ENCODE assay signal across 8 cellular contexts in genomic region chr10:788796-789748, GRCh38.
DNase-seq lines count a peak whose midpoint lies in the region; ATAC-seq and TF ChIP-seq lines count a peak whose summit lies in the region.

No MANE protein-coding gene starts in this region.

- ATAC-seq in lower lobe of right lung: peak; percentile 82 to 93
- peak; percentile 39 for ATAC-seq in stimulated activated naive CD8-positive, alpha-beta T cell treated with anti-CD3 and anti-CD28 coated beads, Interleukin-15, Interleukin-2, amounts not matched to agents 100 U/mL and 50 U/mL, for 24 hours
- no peak for ATAC-seq in GM18870 (IDR thresholded peaks at IDR 0.05; ENCODE audit: unreplicated experiment)

- no peaks in the 10 kb centered on the region for H3K36me3 Mint-ChIP-seq in activated T-cell treated with anti-CD3 and anti-CD28 coated beads, Interleukin-2, amount 50 U/mL, for 24 hours (ENCODE audit: low read depth)

- H3K4me1 ChIP-seq in SJCRH30: peaks cover 18% of the 10 kb centered on the region
- no peaks in the 10 kb centered on the region for H3K4me1 ChIP-seq in ectodermal cell (ENCODE audit: control insufficient read depth, insufficient read depth, low read length)
- H3K4me1 ChIP-seq in lower lobe of right lung: peaks cover 10% of the 10 kb centered on the region

- H3K36me3 ChIP-seq in SJCRH30 (no peaks in the 10 kb centered on the region), ectodermal cell (ENCODE audit: control insufficient read depth, insufficient read depth, low read length) (no peaks in the 10 kb centered on the region), lower lobe of right lung (no peaks in the 10 kb centered on the region)

- no peak overlapping the region; the same call in 1 of the 2 replicates for H3K4me3 ChIP-seq in SJCRH30
- peak overlapping the region; percentile 32 for H3K4me3 ChIP-seq in ectodermal cell (ENCODE audit: insufficient read depth, low read depth, low read length)
- peak overlapping the region; percentile 46 for H3K4me3 ChIP-seq in lower lobe of right lung

- WGBS in ectodermal cell, 2 experiments: 49 to 52% methylated on average over 50 of the region's 50 CpGs

- peaks cover 28% of the 10 kb centered on the region for H3K27me3 Mint-ChIP-seq in activated T-cell treated with anti-CD3 and anti-CD28 coated beads, Interleukin-2, amount 50 U/mL, for 24 hours

- H3K27ac Mint-ChIP-seq in activated T-cell treated with anti-CD3 and anti-CD28 coated beads, Interleukin-2, amount 50 U/mL, for 24 hours: no peak overlapping the region

- DNase-seq in activated T-cell treated with anti-CD3 and anti-CD28 coated beads, Interleukin-2, amount 50 U/mL, for 24 hours: no peak
- no peak for DNase-seq in activated T-cell treated with anti-CD3 and anti-CD28 coated beads, Interleukin-2, amount 50 U/mL, for 1 hour
- DNase-seq in SJCRH30 (no peak), lower lobe of right lung (peak; percentile 80), NCI-H1048 (lab: John Stamatoyannopoulos, UW) (no peak)
- DNase-seq in stimulated activated naive CD8-positive, alpha-beta T cell treated with anti-CD3 and anti-CD28 coated beads, Interleukin-15, Interleukin-2, amounts not matched to agents 100 U/mL and 50 U/mL, for 24 hours: peak; percentile 43

- no peaks in the 10 kb centered on the region for H3K9me3 Mint-ChIP-seq in activated T-cell treated with anti-CD3 and anti-CD28 coated beads, Interleukin-2, amount 50 U/mL, for 24 hours

- H3K27me3 ChIP-seq in SJCRH30 (no peaks in the 10 kb centered on the region), ectodermal cell (ENCODE audit: control insufficient read depth, insufficient read depth, low read length, poor library complexity, severe bottlenecking) (peaks cover 19% of the 10 kb centered on the region), lower lobe of right lung (ENCODE audit: low read depth) (peaks cover 18% of the 10 kb centered on the region)

- H3K9me3 ChIP-seq in SJCRH30 (replicated peaks): no peaks in the 10 kb centered on the region
- no peaks in the 10 kb centered on the region for H3K9me3 ChIP-seq in ectodermal cell (ENCODE audit: control insufficient read depth, low read length)
- no peaks in the 10 kb centered on the region for H3K9me3 ChIP-seq in lower lobe of right lung

- H3K4me1 Mint-ChIP-seq in activated T-cell treated with anti-CD3 and anti-CD28 coated beads, Interleukin-2, amount 50 U/mL, for 24 hours (ENCODE audit: low read depth): peaks cover 8% of the 10 kb centered on the region

- peak; percentile 64 for TF ChIP-seq CTCF in lower lobe of right lung (IDR thresholded peaks at IDR 0.05)

- intact Hi-C loops in lower lobe of right lung (cut with DNase I): no loop called here

- peak overlapping the region; percentile 38 for H3K4me3 Mint-ChIP-seq in activated T-cell treated with anti-CD3 and anti-CD28 coated beads, Interleukin-2, amount 50 U/mL, for 24 hours

- H3K27ac ChIP-seq in SJCRH30: peak overlapping the region; percentile 51
- H3K27ac ChIP-seq in ectodermal cell (ENCODE audit: insufficient read depth, low read depth, low read length, poor library complexity, severe bottlenecking): no peak overlapping the region
- no peak overlapping the region for H3K27ac ChIP-seq in lower lobe of right lung

Comparison
In these comparisons a context has a peak if more than half of its experiments do, and no peak if none do; other contexts are left out.
1. DNase-seq: peak in lower lobe of right lung (single experiment) and stimulated activated naive CD8-positive, alpha-beta T cell treated with anti-CD3 and anti-CD28 coated beads, Interleukin-15, Interleukin-2, amounts not matched to agents 100 U/mL and 50 U/mL, for 24 hours (single experiment); none in activated T-cell treated with anti-CD3 and anti-CD28 coated beads, Interleukin-2, amount 50 U/mL, for 24 hours (single experiment), activated T-cell treated with anti-CD3 and anti-CD28 coated beads, Interleukin-2, amount 50 U/mL, for 1 hour (single experiment), SJCRH30 (0 of 2) and NCI-H1048 (single experiment).